8 cellular contexts compared by ENCODE assay signal in genomic region chr10:43396061-43396927, GRCh38. TPM values are rescaled to one million over a fixed set of nuclear protein-coding genes. Genes with fewer than 3 reads are reported as not detected.
A peak's percentile ranks its signal among the peaks of the same experiment; 100 is the strongest.
DNase-seq lines count a peak whose midpoint lies in the region; ATAC-seq, FAIRE-seq and TF ChIP-seq lines count a peak whose summit lies in the region.

No MANE protein-coding gene starts in this region.

- peak overlapping the region; percentile 51 for H3K4me2 ChIP-seq in endothelial cell of umbilical vein (ENCODE audit: insufficient read depth, low read length)

- TF ChIP-seq CTCF in AG04449 (IDR thresholded peaks at IDR 0.05; ENCODE audit: insufficient read depth, low read length, missing control alignments) (no peak), endothelial cell of umbilical vein (IDR thresholded peaks at IDR 0.05; ENCODE audit: extremely low read depth in 1 of 2, insufficient read depth in 1 of 2, low read depth in 1 of 2, low read length in 2 of 2) (no peak)

- in situ Hi-C loops in GM18951 (cut with MboI; ENCODE audit: low sequenced_read_pairs, unreplicated experiment): no loop called here

- CTCF ChIA-PET in AG04449 (lab: Yijun Ruan, JAX) (interaction anchor here (0.7 to 1.0 kb wide), 2 partner anchors 14 to 65 kb away, joined by 3 read pairs; no protein-coding TSS in a partner anchor), endothelial cell of umbilical vein (lab: Charles Lee) (interaction anchor here (0.7 to 2.7 kb wide), 3 partner anchors 12 to 191 kb away, joined by 3 to 17 read pairs (median 4); no protein-coding TSS in a partner anchor)

- POLR2A ChIA-PET in AG04449 (lab: Yijun Ruan, JAX): interaction anchor here (0.6 to 2.6 kb wide), 2 partner anchors 11 to 46 kb away, joined by 5 to 15 read pairs; no protein-coding TSS in a partner anchor
- POLR2A ChIA-PET in endothelial cell of umbilical vein (lab: Charles Lee): interaction anchor here (0.5 to 1.2 kb wide), 2 partner anchors 12 to 17 kb away, joined by 4 to 5 read pairs; no protein-coding TSS in a partner anchor

- dilution Hi-C loops in endothelial cell of umbilical vein (cut with MboI; ENCODE audit: extremely low pct_ligation_motif_present, low sequenced_read_pairs): no loop called here

- H3K4me3 ChIP-seq in AG04449 (ENCODE audit: low read depth, low read length) (peak overlapping the region; percentile 64), endothelial cell of umbilical vein (replicated peaks in 1 of 3; ENCODE audit: insufficient read depth in 1 of 3, low read depth in 1 of 3, low read length in 3 of 3) (peak overlapping the region; percentile 9 to 79 (median 49)), mesodermal cell (ENCODE audit: extremely low read depth, insufficient read depth, low read length, poor library complexity, severe bottlenecking) (peak overlapping the region; percentile 74)

- peak; percentile 43 for TF ChIP-seq POLR2A in GM18951 (IDR thresholded peaks at IDR 0.05; ENCODE audit: extremely low read depth, insufficient read depth, insufficient read length)
- TF ChIP-seq POLR2A in endothelial cell of umbilical vein (IDR thresholded peaks at IDR 0.05; ENCODE audit: low read depth, low read length): peak; percentile 9

- BruUV-seq in endothelial cell of umbilical vein (replicated peaks; lab: Mats Ljungman, UMichigan): TSS peak; percentile 32

- peaks cover 90% of the 10 kb centered on the region for H3K79me2 ChIP-seq in endothelial cell of umbilical vein (ENCODE audit: control insufficient read depth, insufficient read depth, low read length)

- ATAC-seq in HG03103 (IDR thresholded peaks at IDR 0.05; ENCODE audit: low read depth, unreplicated experiment): peak; percentile 45

- DNase-seq in AG04449 (ENCODE audit: low read depth, low spot score) (no peak), NCI-H69 (lab: John Stamatoyannopoulos, UW) (peak; percentile 88), endothelial cell of umbilical vein (ENCODE audit: low read depth, low spot score) (peak; percentile 67)
- peak; percentile 91 for DNase-seq in activated CD8-positive, alpha-beta memory T cell treated with anti-CD3 and anti-CD28 coated beads, Interleukin-2, amount 50 U/mL, for 48 hours
- DNase-seq in stimulated activated CD8-positive, alpha-beta memory T cell treated with anti-CD3 and anti-CD28 coated beads, Interleukin-15, amount 100 ng/mL, for 24 hours (ENCODE audit: low read depth): peak; percentile 55

- intact Hi-C loops in endothelial cell of umbilical vein (cut with micrococcal nuclease): no loop called here

- peaks cover 13% of the 10 kb centered on the region for H4K20me1 ChIP-seq in endothelial cell of umbilical vein (replicated peaks; ENCODE audit: control insufficient read depth, extremely low read depth, insufficient read depth, low read length)

- peaks cover 37% of the 10 kb centered on the region for H3K4me1 ChIP-seq in endothelial cell of umbilical vein (ENCODE audit: control insufficient read depth, extremely low read depth, insufficient read depth, low read length)
- peaks cover 27% of the 10 kb centered on the region for H3K4me1 ChIP-seq in mesodermal cell (ENCODE audit: control insufficient read depth, insufficient read depth, low read length, poor library complexity, severe bottlenecking)

- H3K9me1 ChIP-seq in endothelial cell of umbilical vein (replicated peaks; ENCODE audit: control insufficient read depth, extremely low read depth, insufficient read depth, low read length): no peaks in the 10 kb centered on the region

- H2AFZ ChIP-seq in endothelial cell of umbilical vein (ENCODE audit: low read depth, low read length): no peak overlapping the region

- 0 to 1% methylated on average over 36 to 48 of the region's 71 CpGs for WGBS in mesodermal cell (ENCODE audit: insufficient coverage in 2 of 2), 2 experiments

- H3K9me3 ChIP-seq in endothelial cell of umbilical vein (replicated peaks; ENCODE audit: control insufficient read depth, insufficient read depth, low read length): no peaks in the 10 kb centered on the region
- no peaks in the 10 kb centered on the region for H3K9me3 ChIP-seq in mesodermal cell (ENCODE audit: control insufficient read depth, low read length)

- FAIRE-seq in endothelial cell of umbilical vein (lab: Jason Lieb, UNC): peak; percentile 24

- no peaks in the 10 kb centered on the region for H3K27me3 ChIP-seq in endothelial cell of umbilical vein (ENCODE audit: control insufficient read depth in 2 of 2, insufficient read depth in 2 of 2, low read length in 2 of 2)

- peak overlapping the region; percentile 85 for H3K9ac ChIP-seq in endothelial cell of umbilical vein (replicated peaks; ENCODE audit: extremely low read depth, insufficient read depth, low read length)

- H3K36me3 ChIP-seq in endothelial cell of umbilical vein (ENCODE audit: control insufficient read depth in 2 of 2, extremely low read depth in 1 of 2, insufficient read depth in 2 of 2, low read length in 2 of 2) (peaks cover 11 to 20% of the 10 kb centered on the region in 2 experiments), mesodermal cell (ENCODE audit: control insufficient read depth, insufficient read depth, low read length) (peaks cover 46% of the 10 kb centered on the region)

- H3K27ac ChIP-seq in endothelial cell of umbilical vein (ENCODE audit: insufficient read depth, low read depth, low read length): peak overlapping the region; percentile 79
- H3K27ac ChIP-seq in mesodermal cell (ENCODE audit: low read depth, low read length, severe bottlenecking): peak overlapping the region; percentile 93

TF ChIP-seq in endothelial cell of umbilical vein, 7 proteins besides CTCF, POLR2A, EP300 and RAD21:
- TF ChIP-seq FOS (IDR thresholded peaks at IDR 0.05; ENCODE audit: borderline replicate concordance, insufficient read depth, low read length) (no peak), MAX (IDR thresholded peaks at IDR 0.05; ENCODE audit: insufficient read depth, insufficient read length) (no peak), POLR2AphosphoS5 (IDR thresholded peaks at IDR 0.05; ENCODE audit: insufficient read depth, low read depth, low read length) (no peak), MYC (IDR thresholded peaks at IDR 0.05; ENCODE audit: low read depth, low read length) (no peak), GATA2 (IDR thresholded peaks at IDR 0.05; ENCODE audit: insufficient read depth, insufficient read length, low read depth, low read length) (no peak), JUN (IDR thresholded peaks at IDR 0.05; ENCODE audit: borderline replicate concordance, insufficient read depth, insufficient read length, low read depth) (no peak), EZH2 (IDR thresholded peaks at IDR 0.05; ENCODE audit: borderline replicate concordance, low read depth, low read length, severe bottlenecking) (no peak)
TF ChIP-seq in endothelial cell of umbilical vein: peak in this region for 0.

RNA-seq across cellular contexts. Expression of gene HNRNPF, which starts 12.7 kb away (rescaled TPM):
- 215 and 230 TPM in 2 replicates for total RNA-seq in endothelial cell of umbilical vein
- 126 and 144 TPM in 2 replicates for polyA plus RNA-seq in endothelial cell of umbilical vein
- polyA plus RNA-seq in endothelial cell of umbilical vein (2011; cell fraction: cytosol; rRNA removed): 163 and 177 TPM in 2 replicates
- 125 and 146 TPM in 2 replicates for polyA plus RNA-seq in endothelial cell of umbilical vein (2011; cell fraction: nucleus; rRNA removed)
- polyA plus RNA-seq in endothelial cell of umbilical vein (2012): 152 and 181 TPM in 2 replicates
- 192 and 223 TPM in 2 replicates for polyA minus RNA-seq in endothelial cell of umbilical vein
- polyA minus RNA-seq in endothelial cell of umbilical vein (2011; cell fraction: cytosol; rRNA and poly(A)+ RNA removed): 119 TPM
- 38.1 and 40.2 TPM in 2 replicates for polyA minus RNA-seq in endothelial cell of umbilical vein (2011; cell fraction: nucleus; rRNA and poly(A)+ RNA removed)
- 193 TPM for polyA plus RNA-seq in mesodermal cell (2013, experiment 1 of 2)
- polyA plus RNA-seq in mesodermal cell (2013, experiment 2 of 2): 159 TPM

RNA-seq across cellular contexts. Expression of gene FXYD4, which starts 24.9 kb away (rescaled TPM):
- total RNA-seq in endothelial cell of umbilical vein: not detected in 2 replicates
- polyA plus RNA-seq in endothelial cell of umbilical vein: not detected in 2 replicates
- polyA plus RNA-seq in endothelial cell of umbilical vein (2011; cell fraction: cytosol; rRNA removed): not detected in 2 replicates
- polyA plus RNA-seq in endothelial cell of umbilical vein (2011; cell fraction: nucleus; rRNA removed): not detected in 2 replicates
- polyA plus RNA-seq in endothelial cell of umbilical vein (2012): not detected in 2 replicates
- not detected in 2 replicates for polyA minus RNA-seq in endothelial cell of umbilical vein
- polyA minus RNA-seq in endothelial cell of umbilical vein (2011; cell fraction: cytosol; rRNA and poly(A)+ RNA removed): not detected
- not detected in 2 replicates for polyA minus RNA-seq in endothelial cell of umbilical vein (2011; cell fraction: nucleus; rRNA and poly(A)+ RNA removed)
- polyA plus RNA-seq in mesodermal cell (2013, experiment 1 of 2): not detected
- polyA plus RNA-seq in mesodermal cell (2013, experiment 2 of 2): not detected

RNA-seq across cellular contexts. Expression of gene ZNF487, which starts 40.6 kb away (rescaled TPM):
- total RNA-seq in endothelial cell of umbilical vein: 2.6 and 3.0 TPM in 2 replicates
- polyA plus RNA-seq in endothelial cell of umbilical vein: 2.1 and 24.0 TPM in 2 replicates
- 2.7 and 2.9 TPM in 2 replicates for polyA plus RNA-seq in endothelial cell of umbilical vein (2011; cell fraction: cytosol; rRNA removed)
- polyA plus RNA-seq in endothelial cell of umbilical vein (2011; cell fraction: nucleus; rRNA removed): 2.3 and 3.4 TPM in 2 replicates
- polyA plus RNA-seq in endothelial cell of umbilical vein (2012): 2.3 and 3.3 TPM in 2 replicates
- polyA minus RNA-seq in endothelial cell of umbilical vein: 1.0 and 2.4 TPM in 2 replicates
- polyA minus RNA-seq in endothelial cell of umbilical vein (2011; cell fraction: cytosol; rRNA and poly(A)+ RNA removed): 2.6 TPM
- 2.5 and 3.3 TPM in 2 replicates for polyA minus RNA-seq in endothelial cell of umbilical vein (2011; cell fraction: nucleus; rRNA and poly(A)+ RNA removed)
- 6.4 TPM for polyA plus RNA-seq in mesodermal cell (2013, experiment 1 of 2)
- 4.4 TPM for polyA plus RNA-seq in mesodermal cell (2013, experiment 2 of 2)
